Comparison of ENCODE assay signal across 8 cellular contexts in the genomic region with DNA sequence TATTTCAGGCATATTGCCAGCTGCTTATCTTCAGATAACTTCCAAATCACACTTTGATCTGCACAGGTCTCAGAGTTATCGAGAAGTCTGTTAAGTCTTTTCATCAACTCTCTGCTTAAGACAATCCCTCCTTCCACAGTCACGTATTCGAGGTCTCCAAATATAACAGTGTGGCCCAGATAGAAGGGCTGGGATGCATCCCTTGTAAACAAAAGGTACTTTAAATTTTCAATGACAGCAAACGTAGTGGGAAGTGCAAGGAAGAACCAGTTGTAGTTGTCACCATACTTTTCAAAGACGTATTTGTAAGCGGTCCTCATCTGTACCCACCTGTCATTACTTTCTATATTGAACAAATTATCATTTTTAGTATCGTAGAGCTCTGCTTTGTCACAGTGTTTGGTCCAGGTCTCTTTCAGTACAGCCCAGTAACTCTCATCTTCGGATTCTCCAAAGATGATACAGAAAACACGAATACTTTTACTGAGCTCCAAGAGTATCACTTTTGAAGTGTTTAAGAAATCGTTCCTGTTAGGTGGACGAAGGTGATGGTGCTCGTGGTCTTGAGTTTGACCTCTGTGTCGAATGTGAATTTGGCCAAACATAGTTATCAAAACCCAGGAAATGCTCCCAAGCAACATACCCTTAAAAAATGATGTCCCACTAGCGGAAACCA. TPM values are rescaled to one million over a fixed set of nuclear protein-coding genes. Genes with fewer than 3 reads are reported as not detected.
DNase-seq lines count a peak whose midpoint lies in the region; ATAC-seq and TF ChIP-seq lines count a peak whose summit lies in the region.

No MANE protein-coding gene starts in this region.

- WGBS in aorta, 2 donors = 44 to 50% methylated on average over 14 of the region's 14 CpGs

- H3K27me3 ChIP-seq in aorta (ENCODE audit: control insufficient read depth in 1 of 2, insufficient read depth in 2 of 2, low read length in 1 of 2) = no peaks in the 10 kb centered on the region

- peak overlapping the region; percentile 51 to 79 for H3K4me3 ChIP-seq in aorta (ENCODE audit: low read length in 2 of 2)

- peaks cover 4% of the 10 kb centered on the region for H3K4me1 Mint-ChIP-seq in stimulated activated naive CD8-positive, alpha-beta T cell treated with anti-CD3 and anti-CD28 coated beads, Interleukin-15, Interleukin-2, amounts not matched to agents 100 ng/mL and 50 ng/mL, for 24 hours (ENCODE audit: low read depth)
- H3K4me1 Mint-ChIP-seq in chondrocyte (ENCODE audit: low read depth) (no peaks in the 10 kb centered on the region), mesothelial cell of epicardium (no peaks in the 10 kb centered on the region)

- H3K27ac ChIP-seq in aorta (ENCODE audit: low read depth in 1 of 2, low read length in 2 of 2) = no peak overlapping the region

- peaks cover 3% of the 10 kb centered on the region for H3K9me3 Mint-ChIP-seq in stimulated activated naive CD8-positive, alpha-beta T cell treated with anti-CD3 and anti-CD28 coated beads, Interleukin-15, Interleukin-2, amounts not matched to agents 100 ng/mL and 50 ng/mL, for 24 hours
- H3K9me3 Mint-ChIP-seq in chondrocyte (ENCODE audit: low read depth) (peaks cover 10% of the 10 kb centered on the region), mesothelial cell of epicardium (peaks cover 23% of the 10 kb centered on the region)

- ATAC-seq in stimulated activated naive CD8-positive, alpha-beta T cell treated with anti-CD3 and anti-CD28 coated beads, Interleukin-15, Interleukin-2, amounts not matched to agents 100 U/mL and 50 U/mL, for 24 hours = no peak
- ATAC-seq in aorta (ENCODE audit: low FRiP score) (no peak), GM18868 (IDR thresholded peaks at IDR 0.05; ENCODE audit: unreplicated experiment) (no peak)

- peaks cover 29% of the 10 kb centered on the region for H3K27me3 Mint-ChIP-seq in stimulated activated naive CD8-positive, alpha-beta T cell treated with anti-CD3 and anti-CD28 coated beads, Interleukin-15, Interleukin-2, amounts not matched to agents 100 ng/mL and 50 ng/mL, for 24 hours
- H3K27me3 Mint-ChIP-seq in chondrocyte (ENCODE audit: low read depth) = no peaks in the 10 kb centered on the region
- no peaks in the 10 kb centered on the region for H3K27me3 Mint-ChIP-seq in mesothelial cell of epicardium (ENCODE audit: low read depth)

- H3K27ac Mint-ChIP-seq in stimulated activated naive CD8-positive, alpha-beta T cell treated with anti-CD3 and anti-CD28 coated beads, Interleukin-15, Interleukin-2, amounts not matched to agents 100 ng/mL and 50 ng/mL, for 24 hours = no peak overlapping the region
- no peak overlapping the region for H3K27ac Mint-ChIP-seq in chondrocyte (ENCODE audit: unreplicated experiment)
- no peak overlapping the region for H3K27ac Mint-ChIP-seq in mesothelial cell of epicardium

- intact Hi-C loops in aorta (cut with DNase I) = no loop called here

- H3K9me3 ChIP-seq in aorta (ENCODE audit: control insufficient read depth, low read length) = no peaks in the 10 kb centered on the region

- no peak for DNase-seq in stimulated activated naive CD8-positive, alpha-beta T cell treated with anti-CD3 and anti-CD28 coated beads, Interleukin-15, Interleukin-2, amounts not matched to agents 100 U/mL and 50 U/mL, for 24 hours
- DNase-seq in chondrocyte (ENCODE audit: low spot score) (no peak), mesothelial cell of epicardium (ENCODE audit: low spot score in 2 of 2, unreplicated experiment in 2 of 2) (no peak), aorta (no peak), T1000 (lab: John Stamatoyannopoulos, UW) (no peak)
- DNase-seq in activated CD4-positive, CD25-positive, alpha-beta regulatory T cell (lab: John Stamatoyannopoulos, UW) = no peak

- no peaks in the 10 kb centered on the region for H3K36me3 ChIP-seq in aorta (ENCODE audit: control insufficient read depth in 1 of 2, insufficient read depth in 2 of 2, low read length in 1 of 2)

- TF ChIP-seq CTCF in chondrocyte (IDR thresholded peaks at IDR 0.05) (no peak), mesothelial cell of epicardium (IDR thresholded peaks at IDR 0.05; ENCODE audit: unreplicated experiment) (no peak)

- peaks cover 0 to 2% of the 10 kb centered on the region in 2 donors for H3K4me1 ChIP-seq in aorta (ENCODE audit: control insufficient read depth in 1 of 2, insufficient read depth in 2 of 2, low read length in 2 of 2)

- H3K4me3 Mint-ChIP-seq in stimulated activated naive CD8-positive, alpha-beta T cell treated with anti-CD3 and anti-CD28 coated beads, Interleukin-15, Interleukin-2, amounts not matched to agents 100 ng/mL and 50 ng/mL, for 24 hours = peak overlapping the region; percentile 59
- H3K4me3 Mint-ChIP-seq in chondrocyte (ENCODE audit: unreplicated experiment) = peak overlapping the region; percentile 41
- H3K4me3 Mint-ChIP-seq in mesothelial cell of epicardium = peak overlapping the region; percentile 59

- no peaks in the 10 kb centered on the region for H3K36me3 Mint-ChIP-seq in stimulated activated naive CD8-positive, alpha-beta T cell treated with anti-CD3 and anti-CD28 coated beads, Interleukin-15, Interleukin-2, amounts not matched to agents 100 ng/mL and 50 ng/mL, for 24 hours (ENCODE audit: low read depth)
- H3K36me3 Mint-ChIP-seq in chondrocyte (ENCODE audit: low read depth) (peaks cover 8% of the 10 kb centered on the region), mesothelial cell of epicardium (peaks cover 3% of the 10 kb centered on the region)

RNA-seq across cellular contexts. Expression of gene C1GALT1C1L, which starts 0.4 kb away (rescaled TPM):
- not detected in 3 replicates for total RNA-seq in chondrocyte
- total RNA-seq in mesothelial cell of epicardium = 0.29 to 0.38 TPM (median 0.38 TPM) in 3 replicates
- total RNA-seq in aorta = 1 to 10 TPM in 1 of 2 donors, under 1 TPM in 1; 0.29 to 1.2 TPM
- 1 to 10 TPM; 1.4 to 1.9 TPM for polyA plus RNA-seq in aorta

RNA-seq across cellular contexts. Expression of gene PLEKHH2, which starts 38.7 kb away (rescaled TPM):
- total RNA-seq in chondrocyte = 4.9 to 13.7 TPM (median 5.5 TPM) in 3 replicates
- total RNA-seq in mesothelial cell of epicardium = 11.3 to 12.0 TPM (median 11.8 TPM) in 3 replicates
- total RNA-seq in aorta = 10 to 100 TPM; 25.4 to 38.0 TPM
- 10 to 100 TPM in 1 of 2 donors, 1 to 10 TPM in 1; 2.9 to 28.9 TPM for polyA plus RNA-seq in aorta
